21 cellular contexts compared by ENCODE assay signal in the genomic region with DNA sequence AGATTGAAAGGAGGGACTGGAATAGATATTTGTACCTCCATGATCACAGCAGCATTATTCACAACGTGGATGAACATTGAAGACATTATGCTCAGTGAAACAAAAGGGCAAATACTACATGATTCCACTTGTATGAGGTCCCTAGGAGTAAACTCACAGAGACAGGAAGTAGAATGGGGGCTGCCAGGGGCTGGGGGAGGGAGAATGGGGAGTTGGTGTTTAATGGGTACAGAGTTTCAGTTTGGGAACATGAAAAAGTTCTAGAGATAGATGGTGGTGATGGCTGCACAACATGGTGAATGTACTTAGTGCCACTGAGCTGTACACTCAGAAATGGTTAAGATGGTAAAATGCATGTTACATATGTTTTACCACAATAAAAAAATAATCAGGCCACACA.
DNase-seq lines count a peak whose midpoint lies in the region; ATAC-seq, FAIRE-seq and TF ChIP-seq lines count a peak whose summit lies in the region.
"Had no signal": no experiment of that assay in that cellular context is flagged by ENCODE, and none has a peak within 500 bp of the region (broad histone marks: within the 10 kb centered on the region; RNA-seq: fewer than 3 reads in every experiment).

No MANE protein-coding gene starts in this region.

- no peaks in the 10 kb centered on the region for H4K20me1 ChIP-seq in BLaER1 treated with 17β-estradiol and CSF1 and Interleukin-3, amounts not matched to agents 10 nM and 100 nM

- no peaks in the 10 kb centered on the region for H3K36me3 ChIP-seq in BLaER1 treated with 17β-estradiol and CSF1 and Interleukin-3, amounts not matched to agents 10 nM and 100 nM
- H3K36me3 ChIP-seq: pancreas, SJSA1 had no signal

- H3K4me3 Mint-ChIP-seq in activated CD4-positive, alpha-beta memory T cell treated with anti-CD3 and anti-CD28 coated beads, Interleukin-2, amount 10 ng/mL, durations not matched to agents 7 days and 5 days = no peak overlapping the region
- H3K4me3 Mint-ChIP-seq: endodermal cell had no signal

- no peaks in the 10 kb centered on the region for H3K36me3 Mint-ChIP-seq in activated CD4-positive, alpha-beta memory T cell treated with anti-CD3 and anti-CD28 coated beads, Interleukin-2, amount 10 ng/mL, durations not matched to agents 7 days and 5 days (ENCODE audit: low read depth)
- H3K36me3 Mint-ChIP-seq: IgD-negative memory B cell had no signal

- DNase-seq in GM19239 (ENCODE audit: insufficient read length, low spot score) (no peak), NB4 (ENCODE audit: low read depth) (peak; percentile 86), mesenteric fat pad (ENCODE audit: low spot score) (peak; percentile 5), cortex of kidney (lab: John Stamatoyannopoulos, UW) (no peak), left cardiac atrium (no peak)
- no peak for DNase-seq in activated CD4-positive, alpha-beta memory T cell treated with anti-CD3 and anti-CD28 coated beads, Interleukin-2, amount 10 ng/mL, durations not matched to agents 7 days and 5 days
- DNase-seq in stimulated activated CD4-positive, alpha-beta T cell treated with anti-CD3 and anti-CD28 coated beads, Interleukin-4, amount 100 ng/mL, for 4 hours = no peak
- DNase-seq: activated CD4-positive, alpha-beta T cell treated with anti-CD3 and anti-CD28 coated beads, Interleukin-2, amount 50 U/mL, for 4 hours; cerebellar nuclear complex; endodermal cell; HCEC 1CT; pancreas; PC-3; stimulated activated naive CD4-positive, alpha-beta T cell treated with Interleukin-2 at 50 U/mL for 16 hours had no signal

- TF ChIP-seq CTCF in NB4 (IDR thresholded peaks at IDR 0.05; ENCODE audit: low read depth, low read length) = no peak

- no peaks in the 10 kb centered on the region for H3K27me3 ChIP-seq in BLaER1 treated with 17β-estradiol and CSF1 and Interleukin-3, amounts not matched to agents 10 nM and 100 nM
- H3K27me3 ChIP-seq: pancreas, SJSA1 had no signal

- peak overlapping the region; percentile 52 to 85 (median 70); a peak in 20 of 22 replicates for H3K4me2 ChIP-seq in BLaER1 treated with 17β-estradiol and CSF1 and Interleukin-3, amounts not matched to agents 10 nM and 100 nM
- H3K4me2 ChIP-seq: smooth muscle cell had no signal

- peaks cover 0 to 8% (median 0%) of the 10 kb centered on the region in 11 experiments; a peak in 2 of 22 replicates for H3K9me3 ChIP-seq in BLaER1 treated with 17β-estradiol and CSF1 and Interleukin-3, amounts not matched to agents 10 nM and 100 nM (replicated peaks in 1 of 11)
- H3K9me3 ChIP-seq: pancreas, SJSA1 had no signal

- peaks cover 5% of the 10 kb centered on the region for H3K4me1 Mint-ChIP-seq in activated CD4-positive, alpha-beta memory T cell treated with anti-CD3 and anti-CD28 coated beads, Interleukin-2, amount 10 ng/mL, durations not matched to agents 7 days and 5 days

- no peak overlapping the region for H3K27ac Mint-ChIP-seq in activated CD4-positive, alpha-beta memory T cell treated with anti-CD3 and anti-CD28 coated beads, Interleukin-2, amount 10 ng/mL, durations not matched to agents 7 days and 5 days
- H3K27ac Mint-ChIP-seq: endodermal cell, IgD-negative memory B cell had no signal

- intact Hi-C loops in left cardiac atrium (cut with DNase I) = no loop called here

- no peak for TF ChIP-seq POLR2A in NB4 (IDR thresholded peaks at IDR 0.05; ENCODE audit: extremely low read depth, insufficient read length)

- H3K4me1 ChIP-seq in BLaER1 treated with 17β-estradiol and CSF1 and Interleukin-3, amounts not matched to agents 10 nM and 100 nM = peaks cover 12 to 20% (median 14%) of the 10 kb centered on the region in 10 experiments
- H3K4me1 ChIP-seq: pancreas, SJSA1 had no signal

- H3K4me3 ChIP-seq in BLaER1 treated with 17β-estradiol and CSF1 and Interleukin-3, amounts not matched to agents 10 nM and 100 nM = no peak overlapping the region
- H3K4me3 ChIP-seq in NB4 (ENCODE audit: low read depth, low read length) = peak overlapping the region; percentile 35
- H3K4me3 ChIP-seq: pancreas, SJSA1, smooth muscle cell had no signal

- CTCF ChIA-PET in activated CD4-positive, alpha-beta memory T cell treated with anti-CD3 and anti-CD28 coated beads, Interleukin-2, amount 10 ng/mL, durations not matched to agents 7 days and 5 days (lab: Charles Lee) = no interaction called here

- peak; percentile 21 for FAIRE-seq in GM19239 (lab: Jason Lieb, UNC)
- FAIRE-seq: D721Med, pancreas, urothelium cell line had no signal

- H3K9ac ChIP-seq in BLaER1 treated with 17β-estradiol and CSF1 and Interleukin-3, amounts not matched to agents 10 nM and 100 nM = no peak overlapping the region

- POLR2A ChIA-PET in activated CD4-positive, alpha-beta memory T cell treated with anti-CD3 and anti-CD28 coated beads, Interleukin-2, amount 10 ng/mL, durations not matched to agents 7 days and 5 days (lab: Charles Lee) = no interaction called here

- H3K27me3 Mint-ChIP-seq in activated CD4-positive, alpha-beta memory T cell treated with anti-CD3 and anti-CD28 coated beads, Interleukin-2, amount 10 ng/mL, durations not matched to agents 7 days and 5 days = peaks cover 7% of the 10 kb centered on the region

- ATAC-seq in left cardiac atrium = no peak
- ATAC-seq: left lobe of liver had no signal

- H3K9me3 Mint-ChIP-seq in activated CD4-positive, alpha-beta memory T cell treated with anti-CD3 and anti-CD28 coated beads, Interleukin-2, amount 10 ng/mL, durations not matched to agents 7 days and 5 days = no peaks in the 10 kb centered on the region
- H3K9me3 Mint-ChIP-seq: endodermal cell had no signal

- no peak overlapping the region for H3K27ac ChIP-seq in BLaER1 treated with 17β-estradiol and CSF1 and Interleukin-3, amounts not matched to agents 10 nM and 100 nM
- H3K27ac ChIP-seq: pancreas, SJSA1 had no signal

Comparison
In these comparisons a context has a peak if more than half of its experiments do, and no peak if none do; other contexts are left out.
1. DNase-seq: peak in NB4 (single experiment) and mesenteric fat pad (single experiment); none in GM19239 (single experiment), activated CD4-positive, alpha-beta memory T cell treated with anti-CD3 and anti-CD28 coated beads, Interleukin-2, amount 10 ng/mL, durations not matched to agents 7 days and 5 days (single experiment), cortex of kidney (single experiment), stimulated activated CD4-positive, alpha-beta T cell treated with anti-CD3 and anti-CD28 coated beads, Interleukin-4, amount 100 ng/mL, for 4 hours (0 of 2) and left cardiac atrium (single experiment).